In genomic region chr6:36413489-36414153, GRCh38 we compare ENCODE assay signal across 1 cellular context.
A peak's percentile ranks its signal among the peaks of the same experiment; 100 is the strongest.
TF ChIP-seq lines count a peak whose summit lies in the region.

No MANE protein-coding gene starts in this region.

TF ChIP-seq in HepG2, 621 proteins besides CTCF, POLR2A, EP300 and RAD21:
- TF ChIP-seq, protein P1, sequence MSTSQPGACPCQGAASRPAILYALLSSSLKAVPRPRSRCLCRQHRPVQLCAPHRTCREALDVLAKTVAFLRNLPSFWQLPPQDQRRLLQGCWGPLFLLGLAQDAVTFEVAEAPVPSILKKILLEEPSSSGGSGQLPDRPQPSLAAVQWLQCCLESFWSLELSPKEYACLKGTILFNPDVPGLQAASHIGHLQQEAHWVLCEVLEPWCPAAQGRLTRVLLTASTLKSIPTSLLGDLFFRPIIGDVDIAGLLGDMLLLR (CRISPR knock-in tag; IDR thresholded peaks at IDR 0.05) = no peak
- TF ChIP-seq ATF7 (IDR thresholded peaks at IDR 0.05) (peak; percentile 79), ATF7 (CRISPR knock-in tag; IDR thresholded peaks at IDR 0.05) (no peak), ZFAT (CRISPR knock-in tag; conservative IDR thresholded peaks at IDR 0.05) (no peak), NAIF1 (CRISPR knock-in tag; IDR thresholded peaks at IDR 0.05; ENCODE audit: borderline replicate concordance) (no peak), ZSCAN21 (CRISPR knock-in tag; IDR thresholded peaks at IDR 0.05; ENCODE audit: borderline replicate concordance) (no peak), ZNF672 (CRISPR knock-in tag; IDR thresholded peaks at IDR 0.05) (no peak), CREB1 (IDR thresholded peaks at IDR 0.05) (0 out of 2 replicates have a peak, but pooled peaks have one; percentile 31), CREB1 (CRISPR knock-in tag; IDR thresholded peaks at IDR 0.05) (no peak)
- TF ChIP-seq, protein P2, sequence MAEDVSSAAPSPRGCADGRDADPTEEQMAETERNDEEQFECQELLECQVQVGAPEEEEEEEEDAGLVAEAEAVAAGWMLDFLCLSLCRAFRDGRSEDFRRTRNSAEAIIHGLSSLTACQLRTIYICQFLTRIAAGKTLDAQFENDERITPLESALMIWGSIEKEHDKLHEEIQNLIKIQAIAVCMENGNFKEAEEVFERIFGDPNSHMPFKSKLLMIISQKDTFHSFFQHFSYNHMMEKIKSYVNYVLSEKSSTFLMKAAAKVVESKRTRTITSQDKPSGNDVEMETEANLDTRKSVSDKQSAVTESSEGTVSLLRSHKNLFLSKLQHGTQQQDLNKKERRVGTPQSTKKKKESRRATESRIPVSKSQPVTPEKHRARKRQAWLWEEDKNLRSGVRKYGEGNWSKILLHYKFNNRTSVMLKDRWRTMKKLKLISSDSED (CRISPR knock-in tag; IDR thresholded peaks at IDR 0.05) = no peak
TF ChIP-seq in HepG2: peak in this region for 2.
